Comparison of ENCODE assay signal across 18 cellular contexts in genomic region chr15:68062946-68063345, GRCh38.
"Had no signal": no experiment of that assay in that cellular context is flagged by ENCODE, and none has a peak within 500 bp of the region (broad histone marks: within the 10 kb centered on the region; RNA-seq: fewer than 3 reads in every experiment).

No MANE protein-coding gene starts in this region.

- H3K27ac ChIP-seq: coronary artery, esophagus squamous epithelium, left ventricle myocardium inferior, tibial nerve had no signal

- H3K27me3 Mint-ChIP-seq: activated CD4-positive, alpha-beta memory T cell treated with anti-CD3 and anti-CD28 coated beads for 36 hours; activated CD8-positive, alpha-beta memory T cell treated with anti-CD3 and anti-CD28 coated beads, Interleukin-2, amount 10 ng/mL, durations not matched to agents 7 days and 5 days; activated naive CD4-positive, alpha-beta T cell treated with anti-CD3 and anti-CD28 coated beads, Interleukin-2, amount 10 ng/mL, durations not matched to agents 7 days and 5 days had no signal

- H3K27ac Mint-ChIP-seq: activated CD4-positive, alpha-beta memory T cell treated with anti-CD3 and anti-CD28 coated beads for 36 hours; activated CD8-positive, alpha-beta memory T cell treated with anti-CD3 and anti-CD28 coated beads, Interleukin-2, amount 10 ng/mL, durations not matched to agents 7 days and 5 days; activated naive CD4-positive, alpha-beta T cell treated with anti-CD3 and anti-CD28 coated beads, Interleukin-2, amount 10 ng/mL, durations not matched to agents 7 days and 5 days had no signal

- H3K4me3 ChIP-seq: coronary artery, esophagus squamous epithelium, left ventricle myocardium inferior, tibial nerve had no signal

- H3K9me3 ChIP-seq: esophagus squamous epithelium, left ventricle myocardium inferior, tibial nerve had no signal

- H3K27me3 ChIP-seq: esophagus squamous epithelium, tibial nerve had no signal

- H3K9me3 Mint-ChIP-seq: activated CD4-positive, alpha-beta memory T cell treated with anti-CD3 and anti-CD28 coated beads for 36 hours; activated naive CD4-positive, alpha-beta T cell treated with anti-CD3 and anti-CD28 coated beads, Interleukin-2, amount 10 ng/mL, durations not matched to agents 7 days and 5 days had no signal

- H3K36me3 ChIP-seq: left ventricle myocardium inferior had no signal

- H3K4me3 Mint-ChIP-seq: activated CD4-positive, alpha-beta memory T cell treated with anti-CD3 and anti-CD28 coated beads for 36 hours; activated CD8-positive, alpha-beta memory T cell treated with anti-CD3 and anti-CD28 coated beads, Interleukin-2, amount 10 ng/mL, durations not matched to agents 7 days and 5 days; activated naive CD4-positive, alpha-beta T cell treated with anti-CD3 and anti-CD28 coated beads, Interleukin-2, amount 10 ng/mL, durations not matched to agents 7 days and 5 days had no signal

- ATAC-seq: activated CD8-positive, alpha-beta memory T cell treated with anti-CD3 and anti-CD28 coated beads, Interleukin-2, amount 10 ng/mL, durations not matched to agents 7 days and 5 days had no signal

- DNase-seq: activated CD4-positive, alpha-beta memory T cell treated with anti-CD3 and anti-CD28 coated beads for 36 hours; activated CD4-positive, alpha-beta T cell treated with anti-CD3 and anti-CD28 coated beads for 1 hour; activated CD8-positive, alpha-beta memory T cell treated with anti-CD3 and anti-CD28 coated beads, Interleukin-2, amount 10 ng/mL, durations not matched to agents 7 days and 5 days; activated naive CD4-positive, alpha-beta T cell treated with anti-CD3 and anti-CD28 coated beads, Interleukin-2, amount 10 ng/mL, durations not matched to agents 7 days and 5 days; activated T-cell treated with anti-CD3 and anti-CD28 coated beads, Interleukin-2, amount 50 U/mL, for 1 hour; effector CD8-positive, alpha-beta T cell; esophagus squamous epithelium; glutamatergic neuron; hypothalamus; left ventricle myocardium inferior; mesendoderm; posterior cingulate gyrus; stimulated activated CD4-positive, alpha-beta T cell treated with anti-CD3 and anti-CD28 coated beads, Interleukin-4, amount 100 ng/mL, for 1 hour; stimulated activated naive CD4-positive, alpha-beta T cell; substantia nigra; T-helper 9 cell had no signal
